ENCODE assay signal across 8 cellular contexts in the genomic region with DNA sequence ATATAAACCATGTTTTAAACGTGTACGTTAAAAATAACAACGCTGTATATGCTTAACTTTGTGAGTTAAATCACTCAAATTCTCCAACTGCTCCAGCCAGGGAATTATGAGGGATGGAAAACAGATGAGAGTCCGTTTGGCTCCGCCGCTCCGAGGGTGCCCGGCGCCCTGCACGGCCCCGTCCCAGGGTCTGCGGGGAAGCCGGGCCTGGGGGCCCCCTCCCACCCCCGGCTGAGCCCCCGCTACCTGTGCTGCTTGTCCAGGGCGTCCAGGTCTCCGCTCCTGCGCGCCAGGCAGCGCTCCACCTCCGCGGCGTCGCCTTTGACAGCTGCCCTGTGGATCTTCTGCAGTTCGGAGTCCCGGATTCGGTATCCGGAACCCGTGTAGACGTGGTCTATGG.
DNase-seq lines count a peak whose midpoint lies in the region; ATAC-seq and TF ChIP-seq lines count a peak whose summit lies in the region.
"Not testable (repeated sequence)": the region's sequence is repeated elsewhere in the genome, so short reads cannot be mapped to it uniquely, and the experiment has no call there.

No MANE protein-coding gene starts in this region.

- in situ Hi-C loops in astrocyte of the cerebellum (cut with HindIII; ENCODE audit: low sequenced_read_pairs), result not testable (repeated sequence)

- not testable (repeated sequence) for H3K4me1 Mint-ChIP-seq in endodermal cell

- not testable (repeated sequence) for H3K27ac ChIP-seq in HEK293 (ENCODE audit: extremely low read depth, low read depth, low read length); endodermal cell (ENCODE audit: low read depth, low read length); esophagus squamous epithelium; right atrium auricular region; upper lobe of left lung

- WGBS in endodermal cell (ENCODE audit: insufficient coverage in 1 of 2, insufficient read length in 1 of 2), 2 experiments, result 0% methylated on average over 3 of the region's 30 CpGs; no CpG with 5 or more reads in 1 of the 2 experiments
- no CpG with 5 or more reads among the region's 30 CpGs for WGBS in esophagus squamous epithelium, 2 donors
- WGBS in upper lobe of left lung, 2 donors, result 10% methylated on average over 11 of the region's 30 CpGs; no CpG with 5 or more reads in 1 of the 2 donors

- not testable (repeated sequence) for ATAC-seq in upper lobe of left lung (ENCODE audit: low FRiP score in 2 of 2)

- H3K27ac Mint-ChIP-seq in endodermal cell, result not testable (repeated sequence)

- peak overlapping the region; percentile 26; the same call in 1 of the 2 replicates for H3K4me3 ChIP-seq in HEK293 (ENCODE audit: low read depth, low read length)
- H3K4me3 ChIP-seq in astrocyte of the cerebellum (ENCODE audit: low read depth, low read length), result peak overlapping the region; percentile 21
- not testable (repeated sequence) for H3K4me3 ChIP-seq in endodermal cell (ENCODE audit: low read length)
- peak overlapping the region in 3 of 4 donors; percentile 28 to 50 (median 34) for H3K4me3 ChIP-seq in esophagus squamous epithelium
- H3K4me3 ChIP-seq in right atrium auricular region, result peak overlapping the region; percentile 30 to 36
- H3K4me3 ChIP-seq in kidney epithelial cell (ENCODE audit: low read depth, low read length), result peak overlapping the region; percentile 20
- H3K4me3 ChIP-seq in neuron (ENCODE audit: low read length), result peak overlapping the region; percentile 33
- peak overlapping the region in 3 of 4 donors; percentile 30 to 39 (median 35) for H3K4me3 ChIP-seq in upper lobe of left lung

- CTCF ChIA-PET in HEK293 (lab: Yijun Ruan, JAX), result not testable (repeated sequence)

- H3K9ac ChIP-seq in endodermal cell (ENCODE audit: extremely low read depth, low read length, poor library complexity, severe bottlenecking), result not testable (repeated sequence)

- TF ChIP-seq CTCF in HEK293 (tag by site-specific recombination; IDR thresholded peaks at IDR 0.05); astrocyte of the cerebellum (IDR thresholded peaks at IDR 0.05; ENCODE audit: low read depth, low read length, missing control alignments); endodermal cell (conservative IDR thresholded peaks at IDR 0.05); esophagus squamous epithelium (IDR thresholded peaks at IDR 0.05); right atrium auricular region (IDR thresholded peaks at IDR 0.05); kidney epithelial cell (IDR thresholded peaks at IDR 0.05; ENCODE audit: insufficient read depth, low read length, poor library complexity, severe bottlenecking); upper lobe of left lung (IDR thresholded peaks at IDR 0.05): not testable (repeated sequence)

- not testable (repeated sequence) for H2AFZ ChIP-seq in neuron (ENCODE audit: low read depth, low read length)

- not testable (repeated sequence) for H3K36me3 ChIP-seq in HEK293 (ENCODE audit: control insufficient read depth in 2 of 2, insufficient read depth in 1 of 2, low read length in 2 of 2); endodermal cell (ENCODE audit: control insufficient read depth, insufficient read depth, low read length); esophagus squamous epithelium; right atrium auricular region; kidney epithelial cell (ENCODE audit: control insufficient read depth, insufficient read depth, low read length); neuron (ENCODE audit: insufficient read depth, low read length); upper lobe of left lung

- intact Hi-C loops in esophagus squamous epithelium (cut with DNase I), result not testable (repeated sequence)

- not testable (repeated sequence) for TF ChIP-seq EP300 in upper lobe of left lung (IDR thresholded peaks at IDR 0.05)

- not testable (repeated sequence) for H3K36me3 Mint-ChIP-seq in endodermal cell (ENCODE audit: low read depth)

- not testable (repeated sequence) for DNase-seq in astrocyte of the cerebellum (ENCODE audit: low read depth); esophagus squamous epithelium (lab: John Stamatoyannopoulos, UW); right atrium auricular region (ENCODE audit: low spot score); kidney epithelial cell (ENCODE audit: low read depth)
- DNase-seq in endodermal cell (peak; percentile 16), upper lobe of left lung (peak in 1 of 2 donors; percentile 74)

- POLR2A ChIA-PET in HEK293 (lab: Yijun Ruan, JAX), result not testable (repeated sequence)

- not testable (repeated sequence) for H3K4me3 Mint-ChIP-seq in endodermal cell

- not testable (repeated sequence) for H3K27me3 Mint-ChIP-seq in endodermal cell (ENCODE audit: insufficient read depth)

- not testable (repeated sequence) for H3K4me1 ChIP-seq in HEK293 (ENCODE audit: control insufficient read depth, insufficient read depth, low read length); endodermal cell (ENCODE audit: control insufficient read depth, insufficient read depth, low read length); esophagus squamous epithelium; right atrium auricular region; neuron (ENCODE audit: insufficient read depth, low read length); upper lobe of left lung

- H3K9me3 ChIP-seq in HEK293 (ENCODE audit: control insufficient read depth, insufficient read depth, low read depth, low read length); endodermal cell (ENCODE audit: control insufficient read depth, low read length); esophagus squamous epithelium; right atrium auricular region; neuron (ENCODE audit: low read length); upper lobe of left lung: not testable (repeated sequence)

- H3K27me3 ChIP-seq in endodermal cell (ENCODE audit: control insufficient read depth, insufficient read depth, low read length, poor library complexity, severe bottlenecking); esophagus squamous epithelium; right atrium auricular region; kidney epithelial cell (ENCODE audit: control insufficient read depth, insufficient read depth, low read length); neuron (ENCODE audit: insufficient read depth, low read length); upper lobe of left lung: not testable (repeated sequence)

- not testable (repeated sequence) for TF ChIP-seq POLR2A in esophagus squamous epithelium (IDR thresholded peaks at IDR 0.05); upper lobe of left lung (IDR thresholded peaks at IDR 0.05)

- H3K9me3 Mint-ChIP-seq in endodermal cell, result not testable (repeated sequence)
